Comparison of ENCODE assay signal across 8 cellular contexts in genomic region chr2:33134086-33134763, GRCh38.
A peak's percentile ranks its signal among the peaks of the same experiment; 100 is the strongest.
DNase-seq lines count a peak whose midpoint lies in the region; ATAC-seq, FAIRE-seq and TF ChIP-seq lines count a peak whose summit lies in the region.

No MANE protein-coding gene starts in this region.

- DNase-seq in DMS 273 treated with DMSO at 0.1 percent for 48 hours (lab: John Stamatoyannopoulos, UW) (peak; percentile 52), NCI-H446 treated with DMSO at 0.1 percent for 48 hours (lab: John Stamatoyannopoulos, UW) (peak; percentile 59), endothelial cell of umbilical vein (ENCODE audit: low read depth, low spot score) (peak; percentile 72), HUDEP-2 (lab: John Stamatoyannopoulos, UW; ENCODE audit: unreplicated experiment in 76 of 76) (no peak)
- no peak for DNase-seq in activated effector memory CD4-positive, alpha-beta T cell treated with Interleukin-2 at 50 U/mL for 16 hours
- DNase-seq in naive thymus-derived CD8-positive, alpha-beta T cell = no peak
- DNase-seq in CD4-positive, alpha-beta memory T cell = no peak

- H3K79me2 ChIP-seq in endothelial cell of umbilical vein (ENCODE audit: control insufficient read depth, insufficient read depth, low read length) = no peaks in the 10 kb centered on the region

- dilution Hi-C loops in endothelial cell of umbilical vein (cut with MboI; ENCODE audit: extremely low pct_ligation_motif_present, low sequenced_read_pairs) = no loop called here

- no peak for TF ChIP-seq CTCF in endothelial cell of umbilical vein (IDR thresholded peaks at IDR 0.05; ENCODE audit: extremely low read depth in 1 of 2, insufficient read depth in 1 of 2, low read depth in 1 of 2, low read length in 2 of 2)

- H3K4me1 Mint-ChIP-seq in naive thymus-derived CD8-positive, alpha-beta T cell = no peaks in the 10 kb centered on the region
- H3K4me1 Mint-ChIP-seq in CD4-positive, alpha-beta memory T cell = no peaks in the 10 kb centered on the region

- no peaks in the 10 kb centered on the region for H3K36me3 Mint-ChIP-seq in naive thymus-derived CD8-positive, alpha-beta T cell
- no peaks in the 10 kb centered on the region for H3K36me3 Mint-ChIP-seq in CD4-positive, alpha-beta memory T cell

- H3K27ac Mint-ChIP-seq in naive thymus-derived CD8-positive, alpha-beta T cell = no peak overlapping the region
- peak overlapping the region in 1 of 7 donors; percentile 59 for H3K27ac Mint-ChIP-seq in CD4-positive, alpha-beta memory T cell

- H3K4me2 ChIP-seq in endothelial cell of umbilical vein (ENCODE audit: insufficient read depth, low read length) = peak overlapping the region; percentile 63

- intact Hi-C loops in endothelial cell of umbilical vein (cut with micrococcal nuclease) = no loop called here
- intact Hi-C loops in CD4-positive, alpha-beta memory T cell (cut with micrococcal nuclease) = no loop called here

- peak; percentile 28 for FAIRE-seq in endothelial cell of umbilical vein (lab: Jason Lieb, UNC)

- H3K9me3 Mint-ChIP-seq in naive thymus-derived CD8-positive, alpha-beta T cell = peaks cover 0 to 1% (median 0%) of the 10 kb centered on the region in 9 donors
- H3K9me3 Mint-ChIP-seq in CD4-positive, alpha-beta memory T cell = no peaks in the 10 kb centered on the region

- H3K27ac ChIP-seq in endothelial cell of umbilical vein (ENCODE audit: insufficient read depth, low read depth, low read length) = peak overlapping the region; percentile 32
- peak overlapping the region; percentile 84 for H3K27ac ChIP-seq in muscle layer of colon (ENCODE audit: low read depth, low read length)
- H3K27ac ChIP-seq in CD4-positive, alpha-beta memory T cell (ENCODE audit: low read depth, low read length) = no peak overlapping the region

- H3K4me3 ChIP-seq in endothelial cell of umbilical vein (replicated peaks in 1 of 3; ENCODE audit: insufficient read depth in 1 of 3, low read depth in 1 of 3, low read length in 3 of 3) (peak overlapping the region in 1 of 3 experiments; percentile 46), muscle layer of colon (ENCODE audit: low read depth in 1 of 2, low read length in 2 of 2) (peak overlapping the region; percentile 7 to 11)
- no peak overlapping the region for H3K4me3 ChIP-seq in CD4-positive, alpha-beta memory T cell (ENCODE audit: low read length in 2 of 2)

- no peaks in the 10 kb centered on the region for H3K27me3 ChIP-seq in endothelial cell of umbilical vein (ENCODE audit: control insufficient read depth in 2 of 2, insufficient read depth in 2 of 2, low read length in 2 of 2)
- H3K27me3 ChIP-seq in muscle layer of colon (ENCODE audit: control insufficient read depth in 1 of 2, insufficient read depth in 2 of 2, low read length in 2 of 2) = no peaks in the 10 kb centered on the region
- H3K27me3 ChIP-seq in CD4-positive, alpha-beta memory T cell (ENCODE audit: insufficient read depth, low read length) = no peaks in the 10 kb centered on the region

- H3K9ac ChIP-seq in endothelial cell of umbilical vein (replicated peaks; ENCODE audit: extremely low read depth, insufficient read depth, low read length) (peak overlapping the region; percentile 14), muscle layer of colon (ENCODE audit: low read length) (peak overlapping the region; percentile 54)

- BruUV-seq in endothelial cell of umbilical vein (replicated peaks; lab: Mats Ljungman, UMichigan) = no TSS peak

- H3K4me3 Mint-ChIP-seq in naive thymus-derived CD8-positive, alpha-beta T cell = no peak overlapping the region
- no peak overlapping the region for H3K4me3 Mint-ChIP-seq in CD4-positive, alpha-beta memory T cell

- H3K9me1 ChIP-seq in endothelial cell of umbilical vein (replicated peaks; ENCODE audit: control insufficient read depth, extremely low read depth, insufficient read depth, low read length) = no peaks in the 10 kb centered on the region

- no peak for TF ChIP-seq POLR2A in endothelial cell of umbilical vein (IDR thresholded peaks at IDR 0.05; ENCODE audit: low read depth, low read length)

- H3K36me3 ChIP-seq in endothelial cell of umbilical vein (ENCODE audit: control insufficient read depth in 2 of 2, extremely low read depth in 1 of 2, insufficient read depth in 2 of 2, low read length in 2 of 2) = no peaks in the 10 kb centered on the region
- no peaks in the 10 kb centered on the region for H3K36me3 ChIP-seq in muscle layer of colon (ENCODE audit: insufficient read depth, low read length)
- no peaks in the 10 kb centered on the region for H3K36me3 ChIP-seq in CD4-positive, alpha-beta memory T cell (ENCODE audit: insufficient read depth, low read length)

- H3K9me3 ChIP-seq in endothelial cell of umbilical vein (replicated peaks; ENCODE audit: control insufficient read depth, insufficient read depth, low read length) = no peaks in the 10 kb centered on the region
- H3K9me3 ChIP-seq in muscle layer of colon (ENCODE audit: low read length) = no peaks in the 10 kb centered on the region
- H3K9me3 ChIP-seq in CD4-positive, alpha-beta memory T cell (ENCODE audit: control insufficient read depth in 1 of 2, low read length in 2 of 2) = no peaks in the 10 kb centered on the region

- ATAC-seq in naive thymus-derived CD8-positive, alpha-beta T cell = no peak

- no peak overlapping the region for H2AFZ ChIP-seq in endothelial cell of umbilical vein (ENCODE audit: low read depth, low read length)

- no peaks in the 10 kb centered on the region for H4K20me1 ChIP-seq in endothelial cell of umbilical vein (replicated peaks; ENCODE audit: control insufficient read depth, extremely low read depth, insufficient read depth, low read length)

- CTCF ChIA-PET in endothelial cell of umbilical vein (lab: Charles Lee) = interaction anchor here (1.4 to 1.5 kb wide), 2 partner anchors 128 to 341 kb away, joined by 3 to 4 read pairs; no protein-coding TSS in a partner anchor
- CTCF ChIA-PET in CD4-positive, alpha-beta memory T cell (lab: Charles Lee; ENCODE audit: partially characterized antibody) = no interaction called here

- peaks cover 0 to 8% (median 0%) of the 10 kb centered on the region in 5 donors for H3K27me3 Mint-ChIP-seq in naive thymus-derived CD8-positive, alpha-beta T cell
- H3K27me3 Mint-ChIP-seq in CD4-positive, alpha-beta memory T cell = peaks cover 2 to 6% of the 10 kb centered on the region in 2 donors

- H3K4me1 ChIP-seq in endothelial cell of umbilical vein (ENCODE audit: control insufficient read depth, extremely low read depth, insufficient read depth, low read length) (peaks cover 25% of the 10 kb centered on the region), muscle layer of colon (ENCODE audit: insufficient read depth, low read length) (peaks cover 69% of the 10 kb centered on the region)
- H3K4me1 ChIP-seq in CD4-positive, alpha-beta memory T cell (ENCODE audit: insufficient read depth, low read length) = no peaks in the 10 kb centered on the region

- POLR2A ChIA-PET in endothelial cell of umbilical vein (lab: Charles Lee) = no interaction called here
- POLR2A ChIA-PET in naive thymus-derived CD8-positive, alpha-beta T cell (lab: Charles Lee) = no interaction called here
- POLR2A ChIA-PET in CD4-positive, alpha-beta memory T cell (lab: Charles Lee; ENCODE audit: partially characterized antibody) = no interaction called here

TF ChIP-seq in endothelial cell of umbilical vein, 7 proteins besides CTCF, POLR2A, EP300 and RAD21:
- TF ChIP-seq EZH2 (IDR thresholded peaks at IDR 0.05; ENCODE audit: borderline replicate concordance, low read depth, low read length, severe bottlenecking) (no peak), POLR2AphosphoS5 (IDR thresholded peaks at IDR 0.05; ENCODE audit: insufficient read depth, low read depth, low read length) (no peak), JUN (IDR thresholded peaks at IDR 0.05; ENCODE audit: borderline replicate concordance, insufficient read depth, insufficient read length, low read depth) (no peak), FOS (IDR thresholded peaks at IDR 0.05; ENCODE audit: borderline replicate concordance, insufficient read depth, low read length) (no peak), MAX (IDR thresholded peaks at IDR 0.05; ENCODE audit: insufficient read depth, insufficient read length) (no peak), GATA2 (IDR thresholded peaks at IDR 0.05; ENCODE audit: insufficient read depth, insufficient read length, low read depth, low read length) (no peak), MYC (IDR thresholded peaks at IDR 0.05; ENCODE audit: low read depth, low read length) (no peak)
TF ChIP-seq in endothelial cell of umbilical vein: peak in this region for 0.

Comparison
In these comparisons a context has a peak if more than half of its experiments do, and no peak if none do; other contexts are left out.
1. DNase-seq: peak in DMS 273 treated with DMSO at 0.1 percent for 48 hours (single experiment), NCI-H446 treated with DMSO at 0.1 percent for 48 hours (single experiment) and endothelial cell of umbilical vein (single experiment); none in HUDEP-2 (0 of 76), activated effector memory CD4-positive, alpha-beta T cell treated with Interleukin-2 at 50 U/mL for 16 hours (single experiment), naive thymus-derived CD8-positive, alpha-beta T cell (0 of 10) and CD4-positive, alpha-beta memory T cell (0 of 5).
2. H3K4me3 ChIP-seq: peak in muscle layer of colon (2 of 2); none in CD4-positive, alpha-beta memory T cell (0 of 2).